In the genomic region with DNA sequence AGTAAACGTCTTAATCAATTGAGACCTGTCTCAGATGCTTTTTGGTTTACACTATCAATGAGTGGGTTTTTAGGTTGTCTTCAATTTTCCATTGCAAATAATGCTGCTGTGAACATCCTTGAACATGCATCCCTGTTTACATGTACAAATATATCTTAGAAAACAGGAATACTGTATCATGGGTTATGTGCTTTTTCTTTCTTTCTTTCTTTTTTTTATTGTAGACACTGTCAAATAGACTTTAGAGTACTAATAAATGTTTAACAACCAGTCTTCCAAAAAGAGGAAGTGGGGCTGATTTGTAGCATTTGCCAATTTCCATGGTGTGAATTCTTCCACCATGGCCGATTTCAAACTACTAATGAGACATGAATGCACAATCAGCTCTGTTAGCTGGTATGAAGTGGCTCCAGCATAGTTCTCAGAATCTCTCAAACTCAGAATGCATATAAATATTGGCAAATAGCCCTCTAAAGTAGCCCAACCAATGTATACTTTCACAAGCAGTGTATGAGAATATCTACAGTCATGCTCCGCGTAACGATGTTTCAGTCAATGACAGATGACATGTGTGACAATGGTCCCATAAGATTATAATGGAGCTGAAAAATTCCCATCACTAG, we compare ENCODE assay signal across 14 cellular contexts. TPM values are rescaled to one million over a fixed set of nuclear protein-coding genes. Genes with fewer than 3 reads are reported as not detected.
DNase-seq lines count a peak whose midpoint lies in the region; ATAC-seq and TF ChIP-seq lines count a peak whose summit lies in the region.
"Had no signal": no experiment of that assay in that cellular context is flagged by ENCODE, and none has a peak within 500 bp of the region (broad histone marks: within the 10 kb centered on the region; RNA-seq: fewer than 3 reads in every experiment).

No MANE protein-coding gene starts in this region.

- ATAC-seq in HG02798 (IDR thresholded peaks at IDR 0.05; ENCODE audit: poor library complexity, unreplicated experiment): peak; percentile 49
- ATAC-seq in stimulated activated naive B cell treated with anti-CD40 and anti-IgM and Interleukin-4, amounts not matched to agents 10 μg/mL and 1 μg/mL and 100 μg/mL, for 72 hours (replicated peaks): peak; percentile 44 to 54

- CTCF ChIA-PET in MCF 10A (lab: Yijun Ruan, JAX): no interaction called here

- peak overlapping the region in 1 of 2 donors; percentile 22 for H3K4me3 Mint-ChIP-seq in stimulated activated naive B cell treated with anti-CD40 and anti-IgM and Interleukin-4, amounts not matched to agents 10 μg/mL and 1 μg/mL and 100 μg/mL, for 72 hours
- no peak overlapping the region for H3K4me3 Mint-ChIP-seq in MCF 10A (ENCODE audit: unreplicated experiment)
- H3K4me3 Mint-ChIP-seq: nephron had no signal

- peak; percentile 57 for DNase-seq in SIG-M5 treated with dmso at 0.1 percent for 504 hours (lab: John Stamatoyannopoulos, UW; ENCODE audit: unreplicated experiment)
- no peak for DNase-seq in SIG-M5 (lab: John Stamatoyannopoulos, UW)
- DNase-seq in NOMO-1 (lab: John Stamatoyannopoulos, UW; ENCODE audit: unreplicated experiment in 2 of 2): peak; percentile 37 to 60
- DNase-seq in stimulated activated naive B cell treated with anti-CD40 and anti-IgM and Interleukin-4, amounts not matched to agents 10 μg/mL and 1 μg/mL and 100 μg/mL, for 72 hours: peak; percentile 2
- DNase-seq in NCI-H2196 (lab: John Stamatoyannopoulos, UW; ENCODE audit: unreplicated experiment): no peak
- DNase-seq in activated naive CD4-positive, alpha-beta T cell treated with Interleukin-2 at 50 U/mL for 16 hours: no peak
- DNase-seq in MCF 10A (ENCODE audit: unreplicated experiment): no peak
- DNase-seq: activated CD4-positive, CD25-positive, alpha-beta regulatory T cell; anterior cingulate cortex; NCI-H446 treated with DMSO at 0.1 percent for 48 hours; SHP77; testis had no signal

- H3K36me3 Mint-ChIP-seq in stimulated activated naive B cell treated with anti-CD40 and anti-IgM and Interleukin-4, amounts not matched to agents 10 μg/mL and 1 μg/mL and 100 μg/mL, for 72 hours: peaks cover 13 to 20% of the 10 kb centered on the region in 2 donors
- H3K36me3 Mint-ChIP-seq in MCF 10A (ENCODE audit: insufficient read depth, unreplicated experiment): peaks cover 8% of the 10 kb centered on the region

- no peak for TF ChIP-seq CTCF in MCF 10A (IDR thresholded peaks at IDR 0.05; ENCODE audit: unreplicated experiment)

- no peaks in the 10 kb centered on the region for H3K27me3 Mint-ChIP-seq in stimulated activated naive B cell treated with anti-CD40 and anti-IgM and Interleukin-4, amounts not matched to agents 10 μg/mL and 1 μg/mL and 100 μg/mL, for 72 hours
- no peaks in the 10 kb centered on the region for H3K27me3 Mint-ChIP-seq in MCF 10A (ENCODE audit: insufficient read depth, unreplicated experiment)

- H3K27ac Mint-ChIP-seq in stimulated activated naive B cell treated with anti-CD40 and anti-IgM and Interleukin-4, amounts not matched to agents 10 μg/mL and 1 μg/mL and 100 μg/mL, for 72 hours: peak overlapping the region; percentile 25
- H3K27ac Mint-ChIP-seq in MCF 10A (ENCODE audit: low read depth, unreplicated experiment): no peak overlapping the region
- H3K27ac Mint-ChIP-seq: nephron had no signal

- H3K9me3 Mint-ChIP-seq in stimulated activated naive B cell treated with anti-CD40 and anti-IgM and Interleukin-4, amounts not matched to agents 10 μg/mL and 1 μg/mL and 100 μg/mL, for 72 hours: peaks cover 0 to 1% of the 10 kb centered on the region in 2 donors
- no peaks in the 10 kb centered on the region for H3K9me3 Mint-ChIP-seq in MCF 10A (ENCODE audit: unreplicated experiment)
- H3K9me3 Mint-ChIP-seq: nephron had no signal

- intact Hi-C loops in MCF 10A (cut with micrococcal nuclease): no loop called here

- BruUV-seq in MCF 10A (replicated peaks; lab: Mats Ljungman, UMichigan): no TSS peak

- POLR2A ChIA-PET in MCF 10A (lab: Yijun Ruan, JAX): no interaction called here

- H3K4me1 Mint-ChIP-seq in stimulated activated naive B cell treated with anti-CD40 and anti-IgM and Interleukin-4, amounts not matched to agents 10 μg/mL and 1 μg/mL and 100 μg/mL, for 72 hours: peaks cover 32 to 48% of the 10 kb centered on the region in 2 donors
- H3K4me1 Mint-ChIP-seq in MCF 10A (ENCODE audit: insufficient read depth, unreplicated experiment): peaks cover 14% of the 10 kb centered on the region
- H3K4me1 Mint-ChIP-seq: nephron had no signal

RNA-seq across cellular contexts. Expression of gene B3GNT2, which starts 50.3 kb away (rescaled TPM):
- total RNA-seq in MCF 10A (2022): 12.3 and 15.3 TPM in 2 replicates

Comparison
In these comparisons a context has a peak if more than half of its experiments do, and no peak if none do; other contexts are left out.
1. DNase-seq: peak in SIG-M5 treated with dmso at 0.1 percent for 504 hours (single experiment), NOMO-1 (2 of 2) and stimulated activated naive B cell treated with anti-CD40 and anti-IgM and Interleukin-4, amounts not matched to agents 10 μg/mL and 1 μg/mL and 100 μg/mL, for 72 hours (single experiment); none in SIG-M5 (single experiment), NCI-H2196 (single experiment), activated naive CD4-positive, alpha-beta T cell treated with Interleukin-2 at 50 U/mL for 16 hours (single experiment) and MCF 10A (single experiment).